ENCODE assay signal across 30 cellular contexts in genomic region chr21:36355071-36355680, GRCh38. TPM values are rescaled to one million over a fixed set of nuclear protein-coding genes. Genes with fewer than 3 reads are reported as not detected.
DNase-seq lines count a peak whose midpoint lies in the region; ATAC-seq, FAIRE-seq and TF ChIP-seq lines count a peak whose summit lies in the region.
"Had no signal": no experiment of that assay in that cellular context is flagged by ENCODE, and none has a peak within 500 bp of the region (broad histone marks: within the 10 kb centered on the region; RNA-seq: fewer than 3 reads in every experiment).

No MANE protein-coding gene starts in this region.

- H3K27ac ChIP-seq in GM12878 (ENCODE audit: control insufficient read depth, insufficient read depth) = no peak overlapping the region
- H3K27ac ChIP-seq: 22Rv1, C4-2B, esophagus muscularis mucosa, foreskin keratinocyte had no signal

- no peak overlapping the region for H3K9ac ChIP-seq in GM12878 (ENCODE audit: control insufficient read depth, insufficient read depth, low read length)

- peaks cover 59% of the 10 kb centered on the region for H3K36me3 Mint-ChIP-seq in nephron progenitor cell (ENCODE audit: low read depth)

- TF ChIP-seq RAD21 in GM12878 (IDR thresholded peaks at IDR 0.05; ENCODE audit: insufficient read depth, low read depth, low read length) = no peak

- no peak for ATAC-seq in GM12878
- no peak for ATAC-seq in GM21381 (IDR thresholded peaks at IDR 0.05; ENCODE audit: unreplicated experiment)
- ATAC-seq: foreskin keratinocyte; naive thymus-derived CD8-positive, alpha-beta T cell; WTC11 had no signal

- H3K27me3 Mint-ChIP-seq in nephron progenitor cell (ENCODE audit: low read depth, poor library complexity) = no peaks in the 10 kb centered on the region
- H3K27me3 Mint-ChIP-seq: activated CD4-positive, alpha-beta T cell treated with anti-CD3 and anti-CD28 coated beads, Interleukin-2, amount 10 ng/mL, durations not matched to agents 7 days and 5 days; naive thymus-derived CD8-positive, alpha-beta T cell had no signal

- H3K4me2 ChIP-seq in GM12878 (ENCODE audit: control insufficient read depth, insufficient read depth) = no peak overlapping the region

- H3K4me1 Mint-ChIP-seq in nephron progenitor cell = peaks cover 9% of the 10 kb centered on the region
- H3K4me1 Mint-ChIP-seq: WTC11 had no signal

- intact Hi-C loops in GM12878 (cut with micrococcal nuclease; ENCODE audit: unreplicated experiment) = no loop called here

- TSS peak; percentile 29 for BruUV-seq in GM12878 (replicated peaks; lab: Mats Ljungman, UMichigan)

- in situ Hi-C loops in GM12878 (cut with MboI) = no loop called here

- TF ChIP-seq EP300 in GM12878 (IDR thresholded peaks at IDR 0.05; ENCODE audit: borderline replicate concordance in 1 of 2, control insufficient read depth in 1 of 2, low read depth in 2 of 2, low read length in 2 of 2) = no peak

- RAD21 ChIA-PET in GM12878 (lab: Charles Lee; ENCODE audit: unreplicated experiment) = no interaction called here

- no peak overlapping the region for H2AFZ ChIP-seq in GM12878 (ENCODE audit: control insufficient read depth, low read depth, low read length)

- no peak for TF ChIP-seq POLR2A in GM12878 (IDR thresholded peaks at IDR 0.05; ENCODE audit: low read depth, low read length)

- H3K36me3 ChIP-seq in GM12878 (ENCODE audit: control insufficient read depth in 2 of 2, insufficient read depth in 2 of 2, low read length in 1 of 2) = peaks cover 3 to 18% of the 10 kb centered on the region in 2 experiments

- POLR2A ChIA-PET in GM12878 (lab: Charles Lee) = interaction anchor here (0.6 kb wide), 1 partner anchor 33 kb away, joined by 4 read pairs; no protein-coding TSS in a partner anchor

- H3K27ac Mint-ChIP-seq in nephron progenitor cell = peak overlapping the region; percentile 84
- H3K27ac Mint-ChIP-seq: activated CD4-positive, alpha-beta T cell treated with anti-CD3 and anti-CD28 coated beads, Interleukin-2, amount 10 ng/mL, durations not matched to agents 7 days and 5 days had no signal

- TF ChIP-seq CTCF in GM12878 (IDR thresholded peaks at IDR 0.05 in 2 of 3, conservative IDR thresholded peaks at IDR 0.05 in 1 of 3; ENCODE audit: control insufficient read depth in 2 of 3, extremely low read depth in 1 of 3, insufficient read depth in 1 of 3, low read depth in 3 of 3, low read length in 3 of 3) (no peak), nephron progenitor cell (IDR thresholded peaks at IDR 0.05) (no peak)

- H3K79me2 ChIP-seq in GM12878 (ENCODE audit: control insufficient read depth, insufficient read depth, low read length) = no peaks in the 10 kb centered on the region

- CTCF ChIA-PET in GM12878 (lab: Yijun Ruan, JAX) = no interaction called here

- H4K20me1 ChIP-seq in GM12878 (ENCODE audit: control insufficient read depth, insufficient read depth) = no peaks in the 10 kb centered on the region

- DNase-seq in DMS53 (lab: John Stamatoyannopoulos, UW) (peak; percentile 30), DMS53 treated with DMSO at 0.1 percent for 48 hours (lab: John Stamatoyannopoulos, UW; ENCODE audit: unreplicated experiment) (no peak), COLO829 (ENCODE audit: low spot score) (peak; percentile 34), GM12878 (ENCODE audit: low read depth, low spot score) (no peak), nephron progenitor cell (no peak), NCI-H2171 treated with DMSO at 0.1 percent for 48 hours (lab: John Stamatoyannopoulos, UW) (no peak)
- DNase-seq in activated CD4-positive, alpha-beta T cell treated with anti-CD3 and anti-CD28 coated beads for 48 hours = no peak
- DNase-seq: activated CD4-positive, alpha-beta T cell treated with anti-CD3 and anti-CD28 coated beads, Interleukin-2, amount 10 ng/mL, durations not matched to agents 7 days and 5 days; activated T-cell treated with anti-CD3 and anti-CD28 coated beads, Interleukin-2, amount 50 U/mL, for 48 hours; central memory CD4-positive, alpha-beta T cell; foreskin keratinocyte; KBM-7; kidney; midbrain; naive thymus-derived CD8-positive, alpha-beta T cell; NCI-H1092; NCI-H1694 treated with DMSO at 0.1 percent for 48 hours; stimulated activated CD4-positive, alpha-beta T cell treated with anti-CD3 and anti-CD28 coated beads, Interleukin-4, amount 100 ng/mL, for 24 hours; trophoblast cell had no signal

- SMC1A ChIA-PET in GM12878 (lab: Charles Lee; ENCODE audit: uncharacterized antibody, unreplicated experiment) = no interaction called here

- no peaks in the 10 kb centered on the region for H3K27me3 ChIP-seq in GM12878 (replicated peaks in 1 of 2; ENCODE audit: control insufficient read depth in 2 of 2, insufficient read depth in 2 of 2, low read length in 1 of 2)
- H3K27me3 ChIP-seq: esophagus muscularis mucosa, foreskin keratinocyte had no signal

- 94% methylated on average over 5 of the region's 5 CpGs for WGBS in GM12878 (ENCODE audit: insufficient coverage, insufficient replicate concordance, low lambda C conversion rate, missing lambda C conversion rate)

- no peak overlapping the region for H3K4me3 Mint-ChIP-seq in nephron progenitor cell
- H3K4me3 Mint-ChIP-seq: activated CD4-positive, alpha-beta T cell treated with anti-CD3 and anti-CD28 coated beads, Interleukin-2, amount 10 ng/mL, durations not matched to agents 7 days and 5 days; naive thymus-derived CD8-positive, alpha-beta T cell; WTC11 had no signal

- FAIRE-seq in GM12878 (lab: Jason Lieb, UNC) = no peak
- FAIRE-seq: D721Med, endometrium, GM18507, GM19239, H1, HTR-8/SVneo, kidney had no signal

- H3K4me1 ChIP-seq in GM12878 (ENCODE audit: control insufficient read depth, insufficient read depth, low read length) = no peaks in the 10 kb centered on the region
- H3K4me1 ChIP-seq: esophagus muscularis mucosa, foreskin keratinocyte had no signal

- no peaks in the 10 kb centered on the region for H3K9me3 Mint-ChIP-seq in nephron progenitor cell
- H3K9me3 Mint-ChIP-seq: activated CD4-positive, alpha-beta T cell treated with anti-CD3 and anti-CD28 coated beads, Interleukin-2, amount 10 ng/mL, durations not matched to agents 7 days and 5 days; naive thymus-derived CD8-positive, alpha-beta T cell; WTC11 had no signal

- no peak overlapping the region for H3K4me3 ChIP-seq in GM12878
- H3K4me3 ChIP-seq: esophagus muscularis mucosa had no signal

- H3K9me3 ChIP-seq in GM12878 (replicated peaks; ENCODE audit: control insufficient read depth, insufficient read depth, low read length) = no peaks in the 10 kb centered on the region
- H3K9me3 ChIP-seq: esophagus muscularis mucosa had no signal

TF ChIP-seq in GM12878, 131 proteins besides CTCF, POLR2A, EP300 and RAD21 (continues in another document):
- TF ChIP-seq TCF3 (IDR thresholded peaks at IDR 0.05; ENCODE audit: borderline replicate concordance, insufficient read depth, low read depth, low read length) (no peak), ZBTB33 (IDR thresholded peaks at IDR 0.05) (no peak)

RNA-seq across cellular contexts. Expression of gene CHAF1B, which starts 30.0 kb away (rescaled TPM):
- total RNA-seq in GM12878 (2013; cell fraction: nucleolus; rRNA removed) = 6.5 and 6.7 TPM in 2 replicates
- total RNA-seq in GM12878 (2014; rRNA removed) = 12.8 and 13.7 TPM in 2 replicates
- total RNA-seq in GM12878 (2014; rRNA removed; fragmentation: Illumina TruSeq; extraction: Trizol) = 14.6 and 16.4 TPM in 2 replicates
- 24.8 TPM in 2 replicates for total RNA-seq in GM12878 (2021)
- polyA plus RNA-seq in GM12878 (2011; ENCODE audit: low read depth) = 7.6 TPM
- polyA plus RNA-seq in GM12878 (2011; rRNA removed) = 13.6 and 18.2 TPM in 2 replicates
- polyA plus RNA-seq in GM12878 (2011; cell fraction: cytosol; rRNA removed) = 12.2 and 12.9 TPM in 2 replicates
- polyA plus RNA-seq in GM12878 (2011; cell fraction: nucleus; rRNA removed) = 8.2 and 13.0 TPM in 2 replicates
- polyA plus RNA-seq in GM12878 (2012) = 7.7 and 8.2 TPM in 2 replicates
- 18.8 and 21.4 TPM in 2 replicates for polyA plus RNA-seq in GM12878 (2014; fragmentation: Illumina TruSeq; extraction: Trizol)
- 1 to 10 TPM; 5.9 TPM for polyA plus RNA-seq in GM12878 (2014; fragmentation: Nextera tagmentation; extraction: Ambion mirVana)
- polyA plus RNA-seq in GM12878 (2014; rRNA removed) = 15.1 and 15.2 TPM in 2 replicates
- 10 to 100 TPM; 31.4 to 31.5 TPM for polyA plus RNA-seq in GM12878 (2016; fragmentation: Nextera tagmentation; extraction: Ambion mirVana)
- 10.4 and 11.1 TPM in 2 replicates for polyA minus RNA-seq in GM12878 (2011; rRNA and poly(A)+ RNA removed)
- 7.6 and 9.8 TPM in 2 replicates for polyA minus RNA-seq in GM12878 (2011; cell fraction: cytosol; rRNA and poly(A)+ RNA removed)
- polyA minus RNA-seq in GM12878 (2011; cell fraction: nucleus; rRNA and poly(A)+ RNA removed) = 2.8 and 7.1 TPM in 2 replicates

RNA-seq across cellular contexts. Expression of gene MORC3, which starts 35.2 kb away (rescaled TPM):
- 132 and 142 TPM in 2 replicates for total RNA-seq in GM12878 (2013; cell fraction: nucleolus; rRNA removed)
- total RNA-seq in GM12878 (2014; rRNA removed) (18.7 and 20.5 TPM in 2 replicates), GM12878 (2014; rRNA removed; fragmentation: Illumina TruSeq; extraction: Trizol) (29.9 and 31.6 TPM in 2 replicates), GM12878 (2021) (15.8 and 16.2 TPM in 2 replicates)
- 6.5 TPM for polyA plus RNA-seq in GM12878 (2011; ENCODE audit: low read depth)
- polyA plus RNA-seq in GM12878 (2011; rRNA removed) (22.6 and 40.2 TPM in 2 replicates), GM12878 (2014; fragmentation: Illumina TruSeq; extraction: Trizol) (19.1 and 24.4 TPM in 2 replicates), GM12878 (2014; fragmentation: Nextera tagmentation; extraction: Ambion mirVana) (1 to 10 TPM; 5.5 to 7.1 TPM), GM12878 (2014; rRNA removed) (13.1 and 16.8 TPM in 2 replicates), GM12878 (2016; fragmentation: Nextera tagmentation; extraction: Ambion mirVana) (10 to 100 TPM; 13.1 to 15.2 TPM)
- 5.8 and 7.3 TPM in 2 replicates for polyA plus RNA-seq in GM12878 (2011; cell fraction: cytosol; rRNA removed)
- polyA plus RNA-seq in GM12878 (2011; cell fraction: nucleus; rRNA removed) = 18.8 and 19.7 TPM in 2 replicates
- 9.3 and 15.2 TPM in 2 replicates for polyA plus RNA-seq in GM12878 (2012)
- polyA minus RNA-seq in GM12878 (2011; rRNA and poly(A)+ RNA removed) = 16.0 and 28.6 TPM in 2 replicates
- polyA minus RNA-seq in GM12878 (2011; cell fraction: cytosol; rRNA and poly(A)+ RNA removed) = 7.9 TPM in 2 replicates
- polyA minus RNA-seq in GM12878 (2011; cell fraction: nucleus; rRNA and poly(A)+ RNA removed) = 17.8 and 22.4 TPM in 2 replicates

Comparison
In these comparisons a context has a peak if more than half of its experiments do, and no peak if none do; other contexts are left out.
1. DNase-seq: peak in DMS53 (single experiment) and COLO829 (single experiment); none in DMS53 treated with DMSO at 0.1 percent for 48 hours (single experiment), GM12878 (single experiment), nephron progenitor cell (single experiment), activated CD4-positive, alpha-beta T cell treated with anti-CD3 and anti-CD28 coated beads for 48 hours (single experiment) and NCI-H2171 treated with DMSO at 0.1 percent for 48 hours (single experiment).